In genomic region chr7:298375-298702, GRCh38 we compare ENCODE assay signal across 38 cellular contexts. TPM values are rescaled to one million over a fixed set of nuclear protein-coding genes. Genes with fewer than 3 reads are reported as not detected.
"Had no signal": no experiment of that assay in that cellular context is flagged by ENCODE, and none has a peak within 500 bp of the region (broad histone marks: within the 10 kb centered on the region; RNA-seq: fewer than 3 reads in every experiment).

No MANE protein-coding gene starts in this region.

- DNase-seq: activated B cell treated with CpG ODN at 0.5 μM for 24 hours; activated CD4-positive, alpha-beta memory T cell treated with anti-CD3 and anti-CD28 coated beads for 36 hours; activated CD4-positive, alpha-beta T cell treated with anti-CD3 and anti-CD28 coated beads for 4 hours; activated CD4-positive, alpha-beta T cell treated with anti-CD3 and anti-CD28 coated beads, Interleukin-2, amount 50 U/mL, for 1 hour; activated CD4-positive, CD25-positive, alpha-beta regulatory T cell treated with anti-CD3 and anti-CD28 coated beads, Interleukin-2, amount 50 U/mL, for 72 hours; activated CD8-positive, alpha-beta memory T cell treated with anti-CD3 and anti-CD28 coated beads, Interleukin-2, amount 50 U/mL, for 4 hours; activated naive CD4-positive, alpha-beta T cell; activated naive CD4-positive, alpha-beta T cell treated with anti-CD3 and anti-CD28 coated beads, Interleukin-2, amount 50 U/mL, for 16 hours; activated naive CD8-positive, alpha-beta T cell treated with anti-CD3 and anti-CD28 coated beads for 36 hours; activated T-cell treated with anti-CD3 and anti-CD28 coated beads for 4 hours; activated T-cell treated with anti-CD3 and anti-CD28 coated beads, Interleukin-2, amount 50 U/mL, for 4 hours; amniotic stem cell; Kasumi-1; KG1; MG63; NCI-H1048; NCI-H1436 treated with DMSO at 0.1 percent for 48 hours; NCI-H1694 treated with DMSO at 0.1 percent for 48 hours; NCI-H2029; NCI-H345; NCI-H510A; NCI-H526; NCI-H748 treated with DMSO at 0.1 percent for 48 hours; NK-92 treated with Interleukin-12 subunit alpha and Interleukin-12 subunit beta, amount 100 ng/mL, for 24 hours; PC-3; RPMI8226; SIG-M5; SW 1271; T-helper 1 cell; T-helper 2 cell; T-helper 9 cell had no signal

- H3K9me3 ChIP-seq: ascending aorta, MG63, Peyer's patch had no signal

- H3K27ac ChIP-seq: ascending aorta, cardiac muscle cell, Peyer's patch, VCaP had no signal

- H3K36me3 Mint-ChIP-seq: activated CD4-positive, alpha-beta memory T cell treated with anti-CD3 and anti-CD28 coated beads for 36 hours; activated naive CD8-positive, alpha-beta T cell treated with anti-CD3 and anti-CD28 coated beads for 36 hours had no signal

- H3K4me3 Mint-ChIP-seq: activated B cell treated with CpG ODN at 0.5 μM for 24 hours; activated CD4-positive, alpha-beta memory T cell treated with anti-CD3 and anti-CD28 coated beads for 36 hours; activated naive CD8-positive, alpha-beta T cell treated with anti-CD3 and anti-CD28 coated beads for 36 hours; activated T-cell treated with anti-CD3 and anti-CD28 coated beads, Interleukin-2, amount 50 U/mL, for 4 hours; activated T-helper 1 cell treated with anti-CD3 and anti-CD28 coated beads, Interleukin-12 subunit alpha, Interleukin-12 subunit beta, Interleukin-2, Interleukin-4 antibody, amounts not matched to agents 30 ng/mL and 10 ng/mL and 1 ng/mL, durations not matched to agents 14 hours and 24 hours and 36 hours had no signal

- H3K4me1 Mint-ChIP-seq: activated B cell treated with CpG ODN at 0.5 μM for 24 hours; activated naive CD8-positive, alpha-beta T cell treated with anti-CD3 and anti-CD28 coated beads for 36 hours had no signal

- ATAC-seq: activated T-cell treated with anti-CD3 and anti-CD28 coated beads, Interleukin-2, amount 50 U/mL, for 4 hours; PC-3; SK-N-SH treated with all-trans-retinoic acid at 6 μM for 48 hours had no signal

- H3K36me3 ChIP-seq: ascending aorta, cardiac muscle cell, MG63, Peyer's patch had no signal

- H3K9me3 Mint-ChIP-seq: activated B cell treated with CpG ODN at 0.5 μM for 24 hours; activated CD4-positive, alpha-beta memory T cell treated with anti-CD3 and anti-CD28 coated beads for 36 hours; activated naive CD8-positive, alpha-beta T cell treated with anti-CD3 and anti-CD28 coated beads for 36 hours; activated T-cell treated with anti-CD3 and anti-CD28 coated beads, Interleukin-2, amount 50 U/mL, for 4 hours; activated T-helper 1 cell treated with anti-CD3 and anti-CD28 coated beads, Interleukin-12 subunit alpha, Interleukin-12 subunit beta, Interleukin-2, Interleukin-4 antibody, amounts not matched to agents 30 ng/mL and 10 ng/mL and 1 ng/mL, durations not matched to agents 14 hours and 24 hours and 36 hours had no signal

- H3K27me3 ChIP-seq: ascending aorta, MG63, Peyer's patch had no signal

- H3K27ac Mint-ChIP-seq: activated B cell treated with CpG ODN at 0.5 μM for 24 hours; activated CD4-positive, alpha-beta memory T cell treated with anti-CD3 and anti-CD28 coated beads for 36 hours; activated naive CD8-positive, alpha-beta T cell treated with anti-CD3 and anti-CD28 coated beads for 36 hours; activated T-helper 1 cell treated with anti-CD3 and anti-CD28 coated beads, Interleukin-12 subunit alpha, Interleukin-12 subunit beta, Interleukin-2, Interleukin-4 antibody, amounts not matched to agents 30 ng/mL and 10 ng/mL and 1 ng/mL, durations not matched to agents 14 hours and 24 hours and 36 hours had no signal

- H3K4me3 ChIP-seq: ascending aorta, cardiac muscle cell, MG63, Peyer's patch had no signal

- H3K4me1 ChIP-seq: ascending aorta had no signal

RNA-seq across cellular contexts. Expression of gene FOXL3, which starts 8.4 kb away (rescaled TPM):
- total RNA-seq: activated B cell treated with CpG ODN at 0.5 μM for 24 hours; activated CD4-positive, alpha-beta memory T cell treated with anti-CD3 and anti-CD28 coated beads for 36 hours; activated naive CD8-positive, alpha-beta T cell treated with anti-CD3 and anti-CD28 coated beads for 36 hours; activated T-cell treated with anti-CD3 and anti-CD28 coated beads, Interleukin-2, amount 50 U/mL, for 4 hours; activated T-helper 1 cell treated with anti-CD3 and anti-CD28 coated beads, Interleukin-12 subunit alpha, Interleukin-12 subunit beta, Interleukin-2, Interleukin-4 antibody, amounts not matched to agents 30 ng/mL and 10 ng/mL and 1 ng/mL, durations not matched to agents 14 hours and 24 hours and 36 hours; ascending aorta; cardiac muscle cell; PC-3; Peyer's patch; SK-MEL-5 had no signal
- polyA plus RNA-seq: cardiac muscle cell had no signal
